In the genomic region with DNA sequence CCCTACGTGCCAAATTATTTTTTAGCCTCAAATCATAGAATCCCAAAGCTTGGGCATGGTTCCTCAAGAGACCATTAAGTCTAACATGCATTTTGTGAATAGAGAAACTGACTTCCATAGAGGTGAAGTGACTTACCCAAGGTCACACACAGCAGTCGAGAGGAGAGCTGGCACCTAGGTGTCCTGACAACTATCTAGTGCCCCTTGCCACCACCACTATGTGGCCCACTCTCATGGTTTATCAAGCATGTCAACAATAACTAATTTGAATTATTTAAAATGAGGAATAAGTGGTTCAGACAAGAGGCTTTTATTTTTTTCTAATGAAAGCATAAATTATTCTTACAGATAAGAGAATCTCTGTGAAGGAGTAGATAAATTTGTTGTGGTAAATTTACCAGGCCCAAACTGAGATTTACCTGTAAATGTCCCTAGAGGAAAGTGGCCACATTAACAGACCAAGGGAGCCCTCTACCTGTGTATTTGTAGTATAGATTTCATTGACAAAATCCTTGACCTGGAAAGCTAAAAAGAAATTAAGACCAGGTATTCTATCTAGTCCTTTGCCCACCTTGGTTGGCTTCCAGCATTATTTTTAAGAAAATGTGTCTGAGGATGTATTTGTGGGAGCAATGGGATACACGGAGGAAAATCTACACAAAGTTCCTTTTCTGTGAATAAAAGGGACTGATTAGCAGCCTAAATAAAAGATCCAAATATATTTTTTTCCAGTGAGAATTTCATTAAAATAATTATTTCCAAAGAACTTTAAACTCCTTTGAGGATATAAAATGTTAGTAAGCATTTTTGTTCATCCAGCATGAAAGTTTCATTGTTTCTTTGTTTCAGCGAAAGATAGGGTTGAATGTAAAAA, we compare ENCODE assay signal across 8 cellular contexts. TPM values are rescaled to one million over a fixed set of nuclear protein-coding genes. Genes with fewer than 3 reads are reported as not detected.
DNase-seq lines count a peak whose midpoint lies in the region; ATAC-seq and TF ChIP-seq lines count a peak whose summit lies in the region.

No MANE protein-coding gene starts in this region.

- H3K27ac ChIP-seq in cardiac muscle cell = no peak overlapping the region

- intact Hi-C loops in cardiac septum (cut with DNase I) = loop anchor here (2.0 kb wide), 1 partner anchor 355 kb away; no protein-coding TSS in a partner anchor
- intact Hi-C loops in posterior vena cava (cut with DNase I) = no loop called here

- ATAC-seq in HG03457 (IDR thresholded peaks at IDR 0.05; ENCODE audit: unreplicated experiment) = no peak

- no peaks in the 10 kb centered on the region for H3K9me3 ChIP-seq in cardiac muscle cell (ENCODE audit: low read depth)

- peak; percentile 55 to 62 for DNase-seq in cardiac muscle cell (ENCODE audit: low read depth in 1 of 2, low spot score in 1 of 2)
- DNase-seq in cardiac septum (ENCODE audit: low spot score) = no peak
- DNase-seq in NB4 (ENCODE audit: low read depth) = peak; percentile 39
- peak; percentile 53 for DNase-seq in amniotic epithelial cell (ENCODE audit: low read depth)
- DNase-seq in kidney tubule cell (ENCODE audit: low spot score) = peak; percentile 61
- DNase-seq in MV-4-11 (lab: John Stamatoyannopoulos, UW) = no peak
- no peak for DNase-seq in posterior vena cava (ENCODE audit: low spot score)

- H3K4me1 ChIP-seq in cardiac muscle cell (ENCODE audit: low read depth) = no peaks in the 10 kb centered on the region

- H3K27me3 ChIP-seq in cardiac muscle cell = no peaks in the 10 kb centered on the region

- peak; percentile 34 for TF ChIP-seq CTCF in cardiac muscle cell (IDR thresholded peaks at IDR 0.05; ENCODE audit: low read depth, low read length)
- TF ChIP-seq CTCF in NB4 (IDR thresholded peaks at IDR 0.05; ENCODE audit: low read depth, low read length) = peak; percentile 12

- TF ChIP-seq POLR2A in NB4 (IDR thresholded peaks at IDR 0.05; ENCODE audit: extremely low read depth, insufficient read length) = no peak

- H3K4me3 ChIP-seq in cardiac muscle cell = no peak overlapping the region
- H3K4me3 ChIP-seq in NB4 (ENCODE audit: low read depth, low read length) = no peak overlapping the region

- H3K36me3 ChIP-seq in cardiac muscle cell = no peaks in the 10 kb centered on the region

RNA-seq across cellular contexts. Expression of a gene that starts 49.1 kb away (rescaled TPM):
- total RNA-seq in cardiac muscle cell = 5.9 and 8.0 TPM in 2 replicates
- 5.6 and 6.9 TPM in 2 replicates for polyA plus RNA-seq in cardiac muscle cell
- 0.94 TPM for total RNA-seq in cardiac septum
- total RNA-seq in posterior vena cava = 1 to 10 TPM; 1.2 to 2.3 TPM

RNA-seq across cellular contexts. Expression of a gene that starts 49.3 kb away (rescaled TPM):
- total RNA-seq in cardiac muscle cell (27.8 and 51.9 TPM in 2 replicates), cardiac septum (24.1 TPM), posterior vena cava (10 to 100 TPM; 27.9 to 29.2 TPM)
- 39.9 and 45.3 TPM in 2 replicates for polyA plus RNA-seq in cardiac muscle cell

Comparison
In these comparisons a context has a peak if more than half of its experiments do, and no peak if none do; other contexts are left out.
1. DNase-seq: peak in cardiac muscle cell (2 of 2), NB4 (single experiment), amniotic epithelial cell (single experiment) and kidney tubule cell (single experiment); none in cardiac septum (single experiment), MV-4-11 (single experiment) and posterior vena cava (single experiment).